In the genomic region with DNA sequence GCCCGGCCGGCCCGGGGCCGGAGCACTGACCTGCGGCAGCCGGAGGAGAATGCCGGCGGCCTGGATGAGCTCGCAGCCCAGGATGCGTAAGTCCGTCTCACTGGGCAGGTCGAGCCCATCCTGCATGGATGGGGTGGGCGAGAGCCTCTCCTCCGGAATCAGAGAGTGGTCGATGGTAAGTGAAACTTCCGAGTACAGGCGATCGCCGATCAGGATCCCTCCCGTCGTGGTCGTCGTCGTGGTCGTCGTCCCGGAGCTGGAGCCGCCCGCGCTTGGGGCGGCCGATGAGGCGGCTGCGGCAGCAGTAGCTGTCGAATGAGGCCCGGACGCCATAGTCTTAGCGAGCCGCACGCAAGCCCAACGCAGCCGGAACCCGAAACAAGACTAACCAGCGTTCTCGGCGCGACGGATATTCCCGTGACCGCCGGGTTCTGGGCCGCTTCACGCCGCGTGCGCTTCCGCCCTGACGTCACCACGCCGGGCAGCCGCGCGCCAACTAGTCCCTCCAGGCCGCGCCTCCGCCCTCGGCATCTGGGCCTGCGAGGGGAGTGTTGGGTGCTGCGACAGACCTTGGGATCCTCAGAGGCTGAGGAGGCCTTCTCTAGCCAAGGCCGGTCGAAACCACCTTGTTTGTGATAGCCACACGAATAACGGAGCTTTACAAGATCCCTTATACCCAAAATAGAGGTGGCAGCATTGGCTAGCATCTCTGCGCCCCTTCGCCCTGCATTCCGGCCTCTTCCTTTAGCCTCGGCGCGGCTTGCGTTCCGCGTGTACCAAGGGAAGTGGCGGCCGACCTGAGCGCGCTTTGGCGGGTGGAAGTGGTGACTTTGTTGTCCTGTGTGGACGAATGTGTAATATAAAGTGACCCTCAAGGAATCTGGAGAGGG, we compare ENCODE assay signal across 1 cellular context.
TF ChIP-seq lines count a peak whose summit lies in the region.

A gene (minus strand): TSS at position 386 of the 890 bp plus-strand sequence. CDS start 53 bp downstream, at position 333.

TF ChIP-seq in K562, 482 proteins besides CTCF, POLR2A, EP300 and RAD21 (continued from another document and continues in another):
- TF ChIP-seq, protein P1, sequence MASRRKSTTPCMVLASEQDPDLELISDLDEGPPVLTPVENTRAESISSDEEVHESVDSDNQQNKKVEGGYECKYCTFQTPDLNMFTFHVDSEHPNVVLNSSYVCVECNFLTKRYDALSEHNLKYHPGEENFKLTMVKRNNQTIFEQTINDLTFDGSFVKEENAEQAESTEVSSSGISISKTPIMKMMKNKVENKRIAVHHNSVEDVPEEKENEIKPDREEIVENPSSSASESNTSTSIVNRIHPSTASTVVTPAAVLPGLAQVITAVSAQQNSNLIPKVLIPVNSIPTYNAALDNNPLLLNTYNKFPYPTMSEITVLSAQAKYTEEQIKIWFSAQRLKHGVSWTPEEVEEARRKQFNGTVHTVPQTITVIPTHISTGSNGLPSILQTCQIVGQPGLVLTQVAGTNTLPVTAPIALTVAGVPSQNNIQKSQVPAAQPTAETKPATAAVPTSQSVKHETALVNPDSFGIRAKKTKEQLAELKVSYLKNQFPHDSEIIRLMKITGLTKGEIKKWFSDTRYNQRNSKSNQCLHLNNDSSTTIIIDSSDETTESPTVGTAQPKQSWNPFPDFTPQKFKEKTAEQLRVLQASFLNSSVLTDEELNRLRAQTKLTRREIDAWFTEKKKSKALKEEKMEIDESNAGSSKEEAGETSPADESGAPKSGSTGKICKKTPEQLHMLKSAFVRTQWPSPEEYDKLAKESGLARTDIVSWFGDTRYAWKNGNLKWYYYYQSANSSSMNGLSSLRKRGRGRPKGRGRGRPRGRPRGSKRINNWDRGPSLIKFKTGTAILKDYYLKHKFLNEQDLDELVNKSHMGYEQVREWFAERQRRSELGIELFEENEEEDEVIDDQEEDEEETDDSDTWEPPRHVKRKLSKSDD (conservative IDR thresholded peaks at IDR 0.05; ENCODE audit: low read length) = no peak
- TF ChIP-seq HDGF (IDR thresholded peaks at IDR 0.05) = no peak
- TF ChIP-seq LARP7 (IDR thresholded peaks at IDR 0.05) = no peak
- TF ChIP-seq, protein P2, sequence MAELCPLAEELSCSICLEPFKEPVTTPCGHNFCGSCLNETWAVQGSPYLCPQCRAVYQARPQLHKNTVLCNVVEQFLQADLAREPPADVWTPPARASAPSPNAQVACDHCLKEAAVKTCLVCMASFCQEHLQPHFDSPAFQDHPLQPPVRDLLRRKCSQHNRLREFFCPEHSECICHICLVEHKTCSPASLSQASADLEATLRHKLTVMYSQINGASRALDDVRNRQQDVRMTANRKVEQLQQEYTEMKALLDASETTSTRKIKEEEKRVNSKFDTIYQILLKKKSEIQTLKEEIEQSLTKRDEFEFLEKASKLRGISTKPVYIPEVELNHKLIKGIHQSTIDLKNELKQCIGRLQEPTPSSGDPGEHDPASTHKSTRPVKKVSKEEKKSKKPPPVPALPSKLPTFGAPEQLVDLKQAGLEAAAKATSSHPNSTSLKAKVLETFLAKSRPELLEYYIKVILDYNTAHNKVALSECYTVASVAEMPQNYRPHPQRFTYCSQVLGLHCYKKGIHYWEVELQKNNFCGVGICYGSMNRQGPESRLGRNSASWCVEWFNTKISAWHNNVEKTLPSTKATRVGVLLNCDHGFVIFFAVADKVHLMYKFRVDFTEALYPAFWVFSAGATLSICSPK (IDR thresholded peaks at IDR 0.05; ENCODE audit: borderline replicate concordance) = no peak
- TF ChIP-seq NEUROD1 (IDR thresholded peaks at IDR 0.05; ENCODE audit: borderline replicate concordance, low read depth, low read length, partially characterized antibody) = peak; percentile 80
- TF ChIP-seq MTA2 (IDR thresholded peaks at IDR 0.05; ENCODE audit: low read depth) = no peak
- no peak for TF ChIP-seq STAT5B (CRISPR knock-in tag; IDR thresholded peaks at IDR 0.05)
- TF ChIP-seq, protein P3, sequence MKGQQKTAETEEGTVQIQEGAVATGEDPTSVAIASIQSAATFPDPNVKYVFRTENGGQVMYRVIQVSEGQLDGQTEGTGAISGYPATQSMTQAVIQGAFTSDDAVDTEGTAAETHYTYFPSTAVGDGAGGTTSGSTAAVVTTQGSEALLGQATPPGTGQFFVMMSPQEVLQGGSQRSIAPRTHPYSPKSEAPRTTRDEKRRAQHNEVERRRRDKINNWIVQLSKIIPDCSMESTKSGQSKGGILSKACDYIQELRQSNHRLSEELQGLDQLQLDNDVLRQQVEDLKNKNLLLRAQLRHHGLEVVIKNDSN (CRISPR knock-in tag; IDR thresholded peaks at IDR 0.05) = peak; percentile 78
- no peak for TF ChIP-seq ZNF174 (CRISPR knock-in tag; IDR thresholded peaks at IDR 0.05)
- TF ChIP-seq ZNF778 (CRISPR knock-in tag; IDR thresholded peaks at IDR 0.05) = no peak
- TF ChIP-seq NR2F6 (CRISPR knock-in tag; IDR thresholded peaks at IDR 0.05) = no peak
- no peak for TF ChIP-seq TCF7L2 (IDR thresholded peaks at IDR 0.05; ENCODE audit: low read depth, low read length)
- TF ChIP-seq DPF2 (IDR thresholded peaks at IDR 0.05) = peak; percentile 32; the same call in 1 of the 2 replicates
- TF ChIP-seq PML (IDR thresholded peaks at IDR 0.05; ENCODE audit: low read length) = peak; percentile 96
- TF ChIP-seq FOXA1 (IDR thresholded peaks at IDR 0.05; ENCODE audit: borderline replicate concordance) = no peak
- peak in 1 of 2 experiments; percentile 86; a peak in 2 of 4 replicates for TF ChIP-seq SRF (CRISPR knock-in tag; IDR thresholded peaks at IDR 0.05)
- TF ChIP-seq, protein P4, sequence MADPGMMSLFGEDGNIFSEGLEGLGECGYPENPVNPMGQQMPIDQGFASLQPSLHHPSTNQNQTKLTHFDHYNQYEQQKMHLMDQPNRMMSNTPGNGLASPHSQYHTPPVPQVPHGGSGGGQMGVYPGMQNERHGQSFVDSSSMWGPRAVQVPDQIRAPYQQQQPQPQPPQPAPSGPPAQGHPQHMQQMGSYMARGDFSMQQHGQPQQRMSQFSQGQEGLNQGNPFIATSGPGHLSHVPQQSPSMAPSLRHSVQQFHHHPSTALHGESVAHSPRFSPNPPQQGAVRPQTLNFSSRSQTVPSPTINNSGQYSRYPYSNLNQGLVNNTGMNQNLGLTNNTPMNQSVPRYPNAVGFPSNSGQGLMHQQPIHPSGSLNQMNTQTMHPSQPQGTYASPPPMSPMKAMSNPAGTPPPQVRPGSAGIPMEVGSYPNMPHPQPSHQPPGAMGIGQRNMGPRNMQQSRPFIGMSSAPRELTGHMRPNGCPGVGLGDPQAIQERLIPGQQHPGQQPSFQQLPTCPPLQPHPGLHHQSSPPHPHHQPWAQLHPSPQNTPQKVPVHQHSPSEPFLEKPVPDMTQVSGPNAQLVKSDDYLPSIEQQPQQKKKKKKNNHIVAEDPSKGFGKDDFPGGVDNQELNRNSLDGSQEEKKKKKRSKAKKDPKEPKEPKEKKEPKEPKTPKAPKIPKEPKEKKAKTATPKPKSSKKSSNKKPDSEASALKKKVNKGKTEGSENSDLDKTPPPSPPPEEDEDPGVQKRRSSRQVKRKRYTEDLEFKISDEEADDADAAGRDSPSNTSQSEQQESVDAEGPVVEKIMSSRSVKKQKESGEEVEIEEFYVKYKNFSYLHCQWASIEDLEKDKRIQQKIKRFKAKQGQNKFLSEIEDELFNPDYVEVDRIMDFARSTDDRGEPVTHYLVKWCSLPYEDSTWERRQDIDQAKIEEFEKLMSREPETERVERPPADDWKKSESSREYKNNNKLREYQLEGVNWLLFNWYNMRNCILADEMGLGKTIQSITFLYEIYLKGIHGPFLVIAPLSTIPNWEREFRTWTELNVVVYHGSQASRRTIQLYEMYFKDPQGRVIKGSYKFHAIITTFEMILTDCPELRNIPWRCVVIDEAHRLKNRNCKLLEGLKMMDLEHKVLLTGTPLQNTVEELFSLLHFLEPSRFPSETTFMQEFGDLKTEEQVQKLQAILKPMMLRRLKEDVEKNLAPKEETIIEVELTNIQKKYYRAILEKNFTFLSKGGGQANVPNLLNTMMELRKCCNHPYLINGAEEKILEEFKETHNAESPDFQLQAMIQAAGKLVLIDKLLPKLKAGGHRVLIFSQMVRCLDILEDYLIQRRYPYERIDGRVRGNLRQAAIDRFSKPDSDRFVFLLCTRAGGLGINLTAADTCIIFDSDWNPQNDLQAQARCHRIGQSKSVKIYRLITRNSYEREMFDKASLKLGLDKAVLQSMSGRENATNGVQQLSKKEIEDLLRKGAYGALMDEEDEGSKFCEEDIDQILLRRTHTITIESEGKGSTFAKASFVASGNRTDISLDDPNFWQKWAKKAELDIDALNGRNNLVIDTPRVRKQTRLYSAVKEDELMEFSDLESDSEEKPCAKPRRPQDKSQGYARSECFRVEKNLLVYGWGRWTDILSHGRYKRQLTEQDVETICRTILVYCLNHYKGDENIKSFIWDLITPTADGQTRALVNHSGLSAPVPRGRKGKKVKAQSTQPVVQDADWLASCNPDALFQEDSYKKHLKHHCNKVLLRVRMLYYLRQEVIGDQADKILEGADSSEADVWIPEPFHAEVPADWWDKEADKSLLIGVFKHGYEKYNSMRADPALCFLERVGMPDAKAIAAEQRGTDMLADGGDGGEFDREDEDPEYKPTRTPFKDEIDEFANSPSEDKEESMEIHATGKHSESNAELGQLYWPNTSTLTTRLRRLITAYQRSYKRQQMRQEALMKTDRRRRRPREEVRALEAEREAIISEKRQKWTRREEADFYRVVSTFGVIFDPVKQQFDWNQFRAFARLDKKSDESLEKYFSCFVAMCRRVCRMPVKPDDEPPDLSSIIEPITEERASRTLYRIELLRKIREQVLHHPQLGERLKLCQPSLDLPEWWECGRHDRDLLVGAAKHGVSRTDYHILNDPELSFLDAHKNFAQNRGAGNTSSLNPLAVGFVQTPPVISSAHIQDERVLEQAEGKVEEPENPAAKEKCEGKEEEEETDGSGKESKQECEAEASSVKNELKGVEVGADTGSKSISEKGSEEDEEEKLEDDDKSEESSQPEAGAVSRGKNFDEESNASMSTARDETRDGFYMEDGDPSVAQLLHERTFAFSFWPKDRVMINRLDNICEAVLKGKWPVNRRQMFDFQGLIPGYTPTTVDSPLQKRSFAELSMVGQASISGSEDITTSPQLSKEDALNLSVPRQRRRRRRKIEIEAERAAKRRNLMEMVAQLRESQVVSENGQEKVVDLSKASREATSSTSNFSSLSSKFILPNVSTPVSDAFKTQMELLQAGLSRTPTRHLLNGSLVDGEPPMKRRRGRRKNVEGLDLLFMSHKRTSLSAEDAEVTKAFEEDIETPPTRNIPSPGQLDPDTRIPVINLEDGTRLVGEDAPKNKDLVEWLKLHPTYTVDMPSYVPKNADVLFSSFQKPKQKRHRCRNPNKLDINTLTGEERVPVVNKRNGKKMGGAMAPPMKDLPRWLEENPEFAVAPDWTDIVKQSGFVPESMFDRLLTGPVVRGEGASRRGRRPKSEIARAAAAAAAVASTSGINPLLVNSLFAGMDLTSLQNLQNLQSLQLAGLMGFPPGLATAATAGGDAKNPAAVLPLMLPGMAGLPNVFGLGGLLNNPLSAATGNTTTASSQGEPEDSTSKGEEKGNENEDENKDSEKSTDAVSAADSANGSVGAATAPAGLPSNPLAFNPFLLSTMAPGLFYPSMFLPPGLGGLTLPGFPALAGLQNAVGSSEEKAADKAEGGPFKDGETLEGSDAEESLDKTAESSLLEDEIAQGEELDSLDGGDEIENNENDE (IDR thresholded peaks at IDR 0.05; ENCODE audit: low read depth, low read length) = no peak
- TF ChIP-seq SMAD2 (IDR thresholded peaks at IDR 0.05; ENCODE audit: low read depth, low read length) = no peak
- TF ChIP-seq JUND (IDR thresholded peaks at IDR 0.05; ENCODE audit: borderline replicate concordance, low read depth, low read length) = peak; percentile 97
- peak; percentile 94; the same call in 2 of the 3 replicates for TF ChIP-seq JUND (tag; IDR thresholded peaks at IDR 0.05; ENCODE audit: borderline replicate concordance, low read depth, low read length)
- TF ChIP-seq, protein P5, sequence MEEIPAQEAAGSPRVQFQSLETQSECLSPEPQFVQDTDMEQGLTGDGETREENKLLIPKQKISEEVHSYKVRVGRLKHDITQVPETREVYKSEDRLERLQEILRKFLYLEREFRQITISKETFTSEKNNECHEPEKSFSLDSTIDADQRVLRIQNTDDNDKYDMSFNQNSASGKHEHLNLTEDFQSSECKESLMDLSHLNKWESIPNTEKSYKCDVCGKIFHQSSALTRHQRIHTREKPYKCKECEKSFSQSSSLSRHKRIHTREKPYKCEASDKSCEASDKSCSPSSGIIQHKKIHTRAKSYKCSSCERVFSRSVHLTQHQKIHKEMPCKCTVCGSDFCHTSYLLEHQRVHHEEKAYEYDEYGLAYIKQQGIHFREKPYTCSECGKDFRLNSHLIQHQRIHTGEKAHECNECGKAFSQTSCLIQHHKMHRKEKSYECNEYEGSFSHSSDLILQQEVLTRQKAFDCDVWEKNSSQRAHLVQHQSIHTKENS (CRISPR knock-in tag; IDR thresholded peaks at IDR 0.05) = no peak
- no peak for TF ChIP-seq IFI16 (CRISPR knock-in tag; IDR thresholded peaks at IDR 0.05)
- no peak for TF ChIP-seq PYGO2 (tag; IDR thresholded peaks at IDR 0.05)
- no peak for TF ChIP-seq MCM5 (IDR thresholded peaks at IDR 0.05; ENCODE audit: low read depth)
- TF ChIP-seq PHTF2 (CRISPR knock-in tag; IDR thresholded peaks at IDR 0.05) = no peak
- TF ChIP-seq MTA1 (IDR thresholded peaks at IDR 0.05; ENCODE audit: borderline replicate concordance) = peak; percentile 48; the same call in 1 of the 2 replicates
- TF ChIP-seq ZNF431 (CRISPR knock-in tag; IDR thresholded peaks at IDR 0.05) = peak; percentile 86
- TF ChIP-seq THRAP3 (IDR thresholded peaks at IDR 0.05; ENCODE audit: borderline replicate concordance) = peak; percentile 90; the same call in 1 of the 2 replicates
- peak; percentile 87 for TF ChIP-seq POLR2AphosphoS2 (IDR thresholded peaks at IDR 0.05; ENCODE audit: low read length)
- no peak for TF ChIP-seq ZNF696 (CRISPR knock-in tag; conservative IDR thresholded peaks at IDR 0.05)
- TF ChIP-seq HDAC2 (IDR thresholded peaks at IDR 0.05) = no peak; the same call in 1 of the 2 replicates
- TF ChIP-seq ZNF695 (CRISPR knock-in tag; IDR thresholded peaks at IDR 0.05) = no peak
- TF ChIP-seq CTBP1 (IDR thresholded peaks at IDR 0.05; ENCODE audit: borderline replicate concordance) = peak; percentile 96
- TF ChIP-seq ZC3H8 (IDR thresholded peaks at IDR 0.05) = no peak
- TF ChIP-seq, protein P6, sequence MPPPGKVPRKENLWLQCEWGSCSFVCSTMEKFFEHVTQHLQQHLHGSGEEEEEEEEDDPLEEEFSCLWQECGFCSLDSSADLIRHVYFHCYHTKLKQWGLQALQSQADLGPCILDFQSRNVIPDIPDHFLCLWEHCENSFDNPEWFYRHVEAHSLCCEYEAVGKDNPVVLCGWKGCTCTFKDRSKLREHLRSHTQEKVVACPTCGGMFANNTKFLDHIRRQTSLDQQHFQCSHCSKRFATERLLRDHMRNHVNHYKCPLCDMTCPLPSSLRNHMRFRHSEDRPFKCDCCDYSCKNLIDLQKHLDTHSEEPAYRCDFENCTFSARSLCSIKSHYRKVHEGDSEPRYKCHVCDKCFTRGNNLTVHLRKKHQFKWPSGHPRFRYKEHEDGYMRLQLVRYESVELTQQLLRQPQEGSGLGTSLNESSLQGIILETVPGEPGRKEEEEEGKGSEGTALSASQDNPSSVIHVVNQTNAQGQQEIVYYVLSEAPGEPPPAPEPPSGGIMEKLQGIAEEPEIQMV (tag; conservative IDR thresholded peaks at IDR 0.05; ENCODE audit: low read depth) = no peak
